In the genomic region with DNA sequence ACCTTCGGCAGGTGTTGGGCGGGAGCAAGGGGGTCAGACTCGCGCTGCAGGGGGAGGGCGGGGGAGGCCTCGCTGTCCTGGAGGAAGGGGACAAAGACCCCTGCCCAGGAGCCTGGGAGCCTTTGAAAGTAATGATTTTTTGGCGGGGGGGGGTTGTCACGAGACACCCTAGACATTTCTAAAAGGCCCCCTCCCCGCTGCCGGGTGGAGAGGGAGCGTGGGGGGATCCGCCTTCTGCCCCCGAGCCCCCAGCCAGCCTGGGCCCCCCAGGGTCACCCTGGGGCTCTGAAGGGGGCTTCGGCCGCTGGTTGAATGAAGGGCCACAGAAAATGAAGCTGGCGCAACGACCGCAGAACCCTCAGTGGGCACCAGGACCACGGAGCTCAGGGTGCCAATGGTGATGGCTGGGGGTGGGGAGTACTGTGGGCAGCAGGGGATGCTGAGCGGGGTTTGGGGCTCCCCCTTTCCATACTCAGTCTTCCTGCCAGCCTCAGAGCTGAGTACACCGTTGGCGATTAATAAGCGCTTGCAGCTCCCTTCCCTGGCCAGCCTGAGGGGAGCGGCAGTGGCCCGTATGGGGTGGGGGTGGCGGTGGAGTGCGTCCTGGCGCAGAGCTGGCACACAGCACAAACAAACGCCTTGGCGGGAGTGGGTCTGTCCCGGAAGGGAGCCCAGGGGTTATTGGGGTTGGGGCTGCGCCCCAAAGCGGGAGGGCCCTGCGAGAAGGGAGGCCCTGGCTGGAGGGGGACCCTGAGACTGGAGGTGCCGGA, we compare ENCODE assay signal across 8 cellular contexts. TPM values are rescaled to one million over a fixed set of nuclear protein-coding genes. Genes with fewer than 3 reads are reported as not detected.
DNase-seq lines count a peak whose midpoint lies in the region; ATAC-seq and TF ChIP-seq lines count a peak whose summit lies in the region.

No MANE protein-coding gene starts in this region.

- H3K9me3 Mint-ChIP-seq in stimulated activated naive CD8-positive, alpha-beta T cell treated with anti-CD3 and anti-CD28 coated beads, Interleukin-15, amount 100 ng/mL, for 72 hours = peaks cover 4% of the 10 kb centered on the region in 2 donors

- H3K27me3 ChIP-seq in cardiac muscle cell = peaks cover 87% of the 10 kb centered on the region

- no peaks in the 10 kb centered on the region for H3K36me3 ChIP-seq in cardiac muscle cell

- in situ Hi-C loops in KBM-7 (cut with MboI; ENCODE audit: low pct_unique_long_range_greater_than_20kb, low sequenced_read_pairs) = no loop called here

- peak overlapping the region; percentile 51 to 73 for H3K4me3 Mint-ChIP-seq in stimulated activated naive CD8-positive, alpha-beta T cell treated with anti-CD3 and anti-CD28 coated beads, Interleukin-15, amount 100 ng/mL, for 72 hours

- peak overlapping the region; percentile 37 for H3K4me3 ChIP-seq in cardiac muscle cell

- H3K27ac ChIP-seq in cardiac muscle cell = no peak overlapping the region

- H3K9me3 ChIP-seq in cardiac muscle cell (ENCODE audit: low read depth) = no peaks in the 10 kb centered on the region

- TF ChIP-seq CTCF in cardiac muscle cell (IDR thresholded peaks at IDR 0.05; ENCODE audit: low read depth, low read length) = no peak
- no peak for TF ChIP-seq CTCF in omental fat pad (IDR thresholded peaks at IDR 0.05)

- DNase-seq in cardiac muscle cell (ENCODE audit: low read depth in 1 of 2, low spot score in 1 of 2) (no peak), Right ventricle myocardium superior (no peak), kidney tubule cell (ENCODE audit: low spot score) (peak; percentile 40), omental fat pad (ENCODE audit: low spot score) (no peak), KBM-7 (no peak)
- peak; percentile 78 for DNase-seq in activated effector memory CD4-positive, alpha-beta T cell treated with anti-CD3 and anti-CD28 coated beads, Interleukin-2, amount 50 U/mL, for 16 hours
- DNase-seq in stimulated activated naive CD8-positive, alpha-beta T cell treated with anti-CD3 and anti-CD28 coated beads, Interleukin-15, amount 100 ng/mL, for 72 hours = peak; percentile 45 to 46

- H3K27ac Mint-ChIP-seq in stimulated activated naive CD8-positive, alpha-beta T cell treated with anti-CD3 and anti-CD28 coated beads, Interleukin-15, amount 100 ng/mL, for 72 hours = no peak overlapping the region

- peaks cover 3% of the 10 kb centered on the region for H3K4me1 ChIP-seq in cardiac muscle cell (ENCODE audit: low read depth)

- intact Hi-C loops in Right ventricle myocardium superior (cut with DNase I) = loop anchor here (10.0 kb wide), 2 partner anchors 268 to 368 kb away; partner anchors contain the start of gene TOLLIP

- ATAC-seq in Right ventricle myocardium superior (ENCODE audit: poor library complexity) = no peak
- peak; percentile 41 for ATAC-seq in stimulated activated naive CD8-positive, alpha-beta T cell treated with anti-CD3 and anti-CD28 coated beads, Interleukin-15, amount 100 ng/mL, for 72 hours
- no peak for ATAC-seq in omental fat pad (ENCODE audit: low FRiP score)
- no peak for ATAC-seq in GM21423 (IDR thresholded peaks at IDR 0.05; ENCODE audit: unreplicated experiment)

- peaks cover 37% of the 10 kb centered on the region for H3K4me1 Mint-ChIP-seq in stimulated activated naive CD8-positive, alpha-beta T cell treated with anti-CD3 and anti-CD28 coated beads, Interleukin-15, amount 100 ng/mL, for 72 hours

- peaks cover 35% of the 10 kb centered on the region for H3K27me3 Mint-ChIP-seq in stimulated activated naive CD8-positive, alpha-beta T cell treated with anti-CD3 and anti-CD28 coated beads, Interleukin-15, amount 100 ng/mL, for 72 hours

RNA-seq across cellular contexts. Expression of gene DUSP8, which starts 1.2 kb away (rescaled TPM):
- total RNA-seq in cardiac muscle cell = 0.51 and 0.60 TPM in 2 replicates
- polyA plus RNA-seq in cardiac muscle cell = 0.55 and 0.59 TPM in 2 replicates
- 7.7 TPM for total RNA-seq in Right ventricle myocardium superior
- 1 to 10 TPM in 3 of 4 donors, under 1 TPM in 1; 0.47 to 5.6 (median 4.0) TPM for total RNA-seq in omental fat pad

RNA-seq across cellular contexts. Expression of gene KRTAP5-1, which starts 11.8 kb away (rescaled TPM):
- total RNA-seq in cardiac muscle cell (not detected in 2 replicates), Right ventricle myocardium superior (not detected), omental fat pad (not detected)
- polyA plus RNA-seq in cardiac muscle cell = not detected in 2 replicates

RNA-seq across cellular contexts. Expression of gene KRTAP5-2, which starts 24.8 kb away (rescaled TPM):
- total RNA-seq in cardiac muscle cell (not detected in 2 replicates), Right ventricle myocardium superior (not detected), omental fat pad (not detected)
- polyA plus RNA-seq in cardiac muscle cell = not detected in 2 replicates

RNA-seq across cellular contexts. Expression of gene KRTAP5-3, which starts 35.0 kb away (rescaled TPM):
- total RNA-seq in cardiac muscle cell = not detected in 2 replicates
- not detected in 2 replicates for polyA plus RNA-seq in cardiac muscle cell
- not detected for total RNA-seq in Right ventricle myocardium superior
- not detected for total RNA-seq in omental fat pad

RNA-seq across cellular contexts. Expression of gene KRTAP5-4, which starts 48.7 kb away (rescaled TPM):
- total RNA-seq in cardiac muscle cell = not detected in 2 replicates
- not detected in 2 replicates for polyA plus RNA-seq in cardiac muscle cell
- not detected for total RNA-seq in Right ventricle myocardium superior
- total RNA-seq in omental fat pad = not detected

Comparison
In these comparisons a context has a peak if more than half of its experiments do, and no peak if none do; other contexts are left out.
1. DNase-seq: peak in activated effector memory CD4-positive, alpha-beta T cell treated with anti-CD3 and anti-CD28 coated beads, Interleukin-2, amount 50 U/mL, for 16 hours (single experiment), kidney tubule cell (single experiment) and stimulated activated naive CD8-positive, alpha-beta T cell treated with anti-CD3 and anti-CD28 coated beads, Interleukin-15, amount 100 ng/mL, for 72 hours (2 of 2); none in cardiac muscle cell (0 of 2), Right ventricle myocardium superior (single experiment), omental fat pad (single experiment) and KBM-7 (single experiment).